In genomic region chr1:57272150-57272549, GRCh38 we compare ENCODE assay signal across 24 cellular contexts.
"Had no signal": no experiment of that assay in that cellular context is flagged by ENCODE, and none has a peak within 500 bp of the region (broad histone marks: within the 10 kb centered on the region; RNA-seq: fewer than 3 reads in every experiment).

No MANE protein-coding gene starts in this region.

- H3K9me3 Mint-ChIP-seq: nephron; T-helper 2 cell treated with Interferon-gamma antibody and Interleukin-4, amounts not matched to agents 5 μg/mL and 100 μg/mL, for 36 hours; type B pancreatic cell had no signal

- H3K4me3 ChIP-seq: colonic mucosa, gastroesophageal sphincter, skin epidermis, thoracic aorta had no signal

- H3K4me3 Mint-ChIP-seq: activated naive CD8-positive, alpha-beta T cell; nephron; T-helper 2 cell treated with Interferon-gamma antibody and Interleukin-4, amounts not matched to agents 5 μg/mL and 100 μg/mL, for 36 hours; type B pancreatic cell had no signal

- H3K36me3 ChIP-seq: colonic mucosa, gastroesophageal sphincter, thoracic aorta had no signal

- H3K36me3 Mint-ChIP-seq: activated naive CD8-positive, alpha-beta T cell; type B pancreatic cell had no signal

- H3K27me3 ChIP-seq: colonic mucosa had no signal

- H3K9me3 ChIP-seq: colonic mucosa, thoracic aorta had no signal

- ATAC-seq: gastroesophageal sphincter; sciatic nerve; stimulated activated naive CD8-positive, alpha-beta T cell treated with anti-CD3 and anti-CD28 coated beads, Interleukin-15, Interleukin-2, amounts not matched to agents 100 U/mL and 50 U/mL, for 24 hours had no signal

- DNase-seq: activated CD4-positive, alpha-beta T cell treated with anti-CD3 and anti-CD28 coated beads for 4 hours; activated CD4-positive, alpha-beta T cell treated with anti-CD3 and anti-CD28 coated beads, Interleukin-2, amount 50 U/mL, for 4 hours; activated CD4-positive, CD25-positive, alpha-beta regulatory T cell; activated CD8-positive, alpha-beta memory T cell treated with anti-CD3 and anti-CD28 coated beads for 24 hours; activated effector memory CD4-positive, alpha-beta T cell treated with Interleukin-2 at 50 U/mL for 16 hours; activated naive CD4-positive, alpha-beta T cell treated with Interleukin-2 at 50 U/mL for 16 hours; colonic mucosa; effector memory CD4-positive, alpha-beta T cell; erythroblast; kidney; retina; stimulated activated CD4-positive, alpha-beta T cell treated with anti-CD3 and anti-CD28 coated beads, Interleukin-12 subunit alpha, Interleukin-12 subunit beta, amount 100 ng/mL, for 4 hours; stimulated activated CD4-positive, alpha-beta T cell treated with anti-CD3 and anti-CD28 coated beads, Interleukin-4, amount 100 ng/mL, for 1 hour; stimulated activated naive CD8-positive, alpha-beta T cell treated with anti-CD3 and anti-CD28 coated beads, Interleukin-15, Interleukin-2, amounts not matched to agents 100 U/mL and 50 U/mL, for 24 hours; T-helper 1 cell had no signal

- H3K27ac ChIP-seq: colonic mucosa, gastroesophageal sphincter, skin epidermis, thoracic aorta had no signal

- H3K27ac Mint-ChIP-seq: activated naive CD8-positive, alpha-beta T cell; nephron; progenitor cell of endocrine pancreas; T-helper 2 cell treated with Interferon-gamma antibody and Interleukin-4, amounts not matched to agents 5 μg/mL and 100 μg/mL, for 36 hours; type B pancreatic cell had no signal

- H3K4me1 ChIP-seq: colonic mucosa, gastroesophageal sphincter had no signal
